2 cellular contexts compared by ENCODE assay signal in genomic region chr15:40914486-40914885, GRCh38.
TF ChIP-seq lines count a peak whose summit lies in the region.

No MANE protein-coding gene starts in this region.

TF ChIP-seq in SK-N-SH, 30 proteins besides CTCF, POLR2A, EP300 and RAD21 (continued from another document):
- no peak for TF ChIP-seq GABPA (IDR thresholded peaks at IDR 0.05; ENCODE audit: low read depth)
- no peak for TF ChIP-seq TCF12 (IDR thresholded peaks at IDR 0.05)
- no peak for TF ChIP-seq PBX3 (IDR thresholded peaks at IDR 0.05)
- no peak for TF ChIP-seq POLR2AphosphoS5 (IDR thresholded peaks at IDR 0.05; ENCODE audit: low read depth, low read length)
- TF ChIP-seq NRF1 (IDR thresholded peaks at IDR 0.05; ENCODE audit: low read depth, low read length) = no peak
TF ChIP-seq in SK-N-SH: peak in this region for 0.

TF ChIP-seq in SK-N-SH treated with all-trans-retinoic acid at 6 μM for 48 hours, 23 proteins besides CTCF, POLR2A, EP300 and RAD21 (continued from another document):
- no peak for TF ChIP-seq CSRNP3 (CRISPR knock-in tag; IDR thresholded peaks at IDR 0.05)
- no peak for TF ChIP-seq PPARA (CRISPR knock-in tag; IDR thresholded peaks at IDR 0.05; ENCODE audit: borderline replicate concordance)
- TF ChIP-seq POU6F1 (CRISPR knock-in tag; IDR thresholded peaks at IDR 0.05; ENCODE audit: borderline replicate concordance, low read depth) = no peak
- no peak for TF ChIP-seq BACH2 (CRISPR knock-in tag; IDR thresholded peaks at IDR 0.05; ENCODE audit: borderline replicate concordance)
- no peak for TF ChIP-seq GLIS3 (CRISPR knock-in tag; IDR thresholded peaks at IDR 0.05)
